ENCODE assay signal across 17 cellular contexts in the genomic region with DNA sequence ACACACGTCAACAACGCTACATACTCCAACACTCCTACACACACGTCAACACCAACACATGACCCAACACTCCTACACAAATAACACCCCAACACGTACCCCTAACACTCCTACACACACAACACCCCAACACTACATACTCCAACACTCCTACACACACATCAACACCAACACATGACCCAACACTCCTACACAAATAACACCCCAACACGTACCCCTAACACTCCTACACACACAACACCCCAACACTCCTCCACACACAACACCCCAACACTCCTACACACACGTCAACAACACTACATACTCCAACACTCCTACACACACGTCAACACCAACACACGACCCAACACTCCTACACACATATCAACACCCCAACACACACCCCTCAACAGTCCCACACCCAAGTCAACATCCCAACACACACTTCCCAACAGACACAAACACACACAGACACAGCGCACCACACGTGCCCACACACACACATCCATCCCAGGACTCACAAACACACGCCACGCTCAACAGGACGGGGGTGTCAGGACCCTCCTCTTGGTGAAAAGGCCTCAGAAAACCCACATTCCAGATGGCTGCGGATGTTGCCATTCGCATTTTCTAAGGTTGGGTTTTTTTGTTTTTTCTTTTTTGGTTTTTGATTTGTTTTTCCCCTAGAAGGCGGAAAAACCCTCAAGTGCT. TPM values are rescaled to one million over a fixed set of nuclear protein-coding genes. Genes with fewer than 3 reads are reported as not detected.
A peak's percentile ranks its signal among the peaks of the same experiment; 100 is the strongest.
DNase-seq lines count a peak whose midpoint lies in the region; ATAC-seq and TF ChIP-seq lines count a peak whose summit lies in the region.
"Had no signal": no experiment of that assay in that cellular context is flagged by ENCODE, and none has a peak within 500 bp of the region (broad histone marks: within the 10 kb centered on the region; RNA-seq: fewer than 3 reads in every experiment).

No MANE protein-coding gene starts in this region.

- no peak overlapping the region; the same call in 1 of the 2 replicates for H3K14ac ChIP-seq in H9 (ENCODE audit: insufficient read depth, low read length)

- 100% methylated on average over 8 of the region's 16 CpGs for WGBS in H9 (ENCODE audit: extremely low coverage, insufficient read length, low lambda C conversion rate)
- WGBS in sigmoid colon, 2 donors: 90 to 91% methylated on average over 16 of the region's 16 CpGs

- H3K4me1 Mint-ChIP-seq in CD8-positive, alpha-beta T cell (ENCODE audit: low read depth): peaks cover 30% of the 10 kb centered on the region
- peaks cover 17 to 21% of the 10 kb centered on the region in 2 experiments for H3K4me1 Mint-ChIP-seq in H9

- TF ChIP-seq CTCF in CD8-positive, alpha-beta T cell (IDR thresholded peaks at IDR 0.05): no peak
- TF ChIP-seq CTCF in H9 (conservative IDR thresholded peaks at IDR 0.05) (no peak), right atrium auricular region (IDR thresholded peaks at IDR 0.05) (no peak), sigmoid colon (IDR thresholded peaks at IDR 0.05) (no peak)

- no peaks in the 10 kb centered on the region for H3K27me3 ChIP-seq in CD8-positive, alpha-beta T cell (ENCODE audit: insufficient read depth, low read length)
- H3K27me3 ChIP-seq in H9 (ENCODE audit: insufficient read depth, low read length) (no peaks in the 10 kb centered on the region), right atrium auricular region (no peaks in the 10 kb centered on the region), sigmoid colon (no peaks in the 10 kb centered on the region)

- H4K5ac ChIP-seq in H9 (ENCODE audit: insufficient read length, low read depth, low read length): no peak overlapping the region

- peak in 2 of 7 experiments; percentile 0 to 34 for DNase-seq in CD8-positive, alpha-beta T cell
- DNase-seq in H9: peak; percentile 18
- DNase-seq in right atrium auricular region (ENCODE audit: low spot score): peak; percentile 26
- DNase-seq in sigmoid colon: peak; percentile 26
- no peak for DNase-seq in NCI-H1930 (lab: John Stamatoyannopoulos, UW)
- no peak for DNase-seq in NCI-H2227 (lab: John Stamatoyannopoulos, UW; ENCODE audit: unreplicated experiment)
- DNase-seq: amniotic stem cell, GM23248, Karpas-422, NCI-H1694, NCI-H748 treated with DMSO at 0.1 percent for 48 hours, SIG-M5 had no signal

- no peaks in the 10 kb centered on the region for H3K9me3 Mint-ChIP-seq in CD8-positive, alpha-beta T cell
- no peaks in the 10 kb centered on the region for H3K9me3 Mint-ChIP-seq in H9

- no peak overlapping the region for H3K56ac ChIP-seq in H9 (ENCODE audit: insufficient read length, low read depth, low read length)

- H3K27me3 Mint-ChIP-seq in CD8-positive, alpha-beta T cell (ENCODE audit: low read depth): no peaks in the 10 kb centered on the region
- H3K27me3 Mint-ChIP-seq in H9 (ENCODE audit: low read depth): no peaks in the 10 kb centered on the region

- H3K23me2 ChIP-seq in H9 (ENCODE audit: insufficient read length, low read depth, low read length, poor library complexity, severe bottlenecking): no peaks in the 10 kb centered on the region

- TF ChIP-seq POLR2A in sigmoid colon (IDR thresholded peaks at IDR 0.05): no peak

- intact Hi-C loops in CD8-positive, alpha-beta T cell (cut with DNase I, micrococcal nuclease): no loop called here
- intact Hi-C loops in sigmoid colon (cut with DNase I): no loop called here

- no peak overlapping the region for H4K91ac ChIP-seq in H9 (ENCODE audit: insufficient read length, low read depth, low read length)

- no peak for ATAC-seq in CD8-positive, alpha-beta T cell
- ATAC-seq in HG02840 (IDR thresholded peaks at IDR 0.05; ENCODE audit: low FRiP score, unreplicated experiment) (no peak), HG02610 (IDR thresholded peaks at IDR 0.05; ENCODE audit: unreplicated experiment) (no peak)

- H3K79me1 ChIP-seq in H9 (ENCODE audit: insufficient read depth, low read depth, low read length, poor library complexity, severe bottlenecking): no peaks in the 10 kb centered on the region

- no peak for TF ChIP-seq EP300 in sigmoid colon (IDR thresholded peaks at IDR 0.05)

- no peak overlapping the region for H2BK15ac ChIP-seq in H9 (ENCODE audit: low read depth, low read length)

- no peak overlapping the region for H2BK12ac ChIP-seq in H9 (ENCODE audit: insufficient read length, low read depth, low read length)

- no peak overlapping the region for H3K4me2 ChIP-seq in H9 (ENCODE audit: insufficient read depth, insufficient read length, low read length)

- no peaks in the 10 kb centered on the region for H3K36me3 ChIP-seq in CD8-positive, alpha-beta T cell (ENCODE audit: insufficient read depth, low read length)
- H3K36me3 ChIP-seq in right atrium auricular region (peaks cover 28% of the 10 kb centered on the region), sigmoid colon (peaks cover 0 to 21% (median 4%) of the 10 kb centered on the region in 4 donors)

- H2BK20ac ChIP-seq in H9 (ENCODE audit: low read depth, low read length, poor library complexity, severe bottlenecking): no peak overlapping the region

- H2BK5ac ChIP-seq in H9 (ENCODE audit: insufficient read length, low read length): no peak overlapping the region

- no peaks in the 10 kb centered on the region for H3K9me3 ChIP-seq in CD8-positive, alpha-beta T cell (ENCODE audit: low read length)
- H3K9me3 ChIP-seq in H9 (ENCODE audit: control insufficient read depth, low read depth, low read length) (no peaks in the 10 kb centered on the region), right atrium auricular region (no peaks in the 10 kb centered on the region), sigmoid colon (no peaks in the 10 kb centered on the region)

- no peak overlapping the region for H3K9ac ChIP-seq in H9 (ENCODE audit: extremely low read depth, insufficient read length, low read length)
- H3K9ac ChIP-seq: GM23248 had no signal

- POLR2A ChIA-PET in CD8-positive, alpha-beta T cell (lab: Charles Lee): interaction anchor here (1.5 to 2.4 kb wide), 2 partner anchors 14 to 31 kb away, joined by 4 to 7 read pairs; no protein-coding TSS in a partner anchor

- H3K4me1 ChIP-seq in CD8-positive, alpha-beta T cell (ENCODE audit: insufficient read depth, low read length): peaks cover 29% of the 10 kb centered on the region
- H3K4me1 ChIP-seq in H9 (ENCODE audit: insufficient read depth, low read length): no peaks in the 10 kb centered on the region
- peaks cover 0 to 27% of the 10 kb centered on the region in 2 donors for H3K4me1 ChIP-seq in right atrium auricular region
- H3K4me1 ChIP-seq in sigmoid colon: peaks cover 0 to 7% (median 0%) of the 10 kb centered on the region in 4 donors

- H3K23ac ChIP-seq in H9 (ENCODE audit: insufficient read length, low read depth, low read length): no peak overlapping the region

- no peaks in the 10 kb centered on the region for H3K36me3 Mint-ChIP-seq in CD8-positive, alpha-beta T cell
- peaks cover 13 to 27% (median 22%) of the 10 kb centered on the region in 3 experiments for H3K36me3 Mint-ChIP-seq in H9 (ENCODE audit: insufficient read depth in 1 of 3, low read depth in 3 of 3)

- no peak overlapping the region for H3T11ph ChIP-seq in H9 (ENCODE audit: low read length)

- CTCF ChIA-PET in CD8-positive, alpha-beta T cell (lab: Charles Lee): no interaction called here

- no peak overlapping the region for H3K4ac ChIP-seq in H9 (ENCODE audit: low read depth, low read length)

- H3K18ac ChIP-seq in H9 (ENCODE audit: insufficient read length, low read depth, low read length): no peak overlapping the region

- H2AK5ac ChIP-seq in H9 (ENCODE audit: insufficient read length, low read length): no peak overlapping the region

- no peak overlapping the region for H3K4me3 ChIP-seq in CD8-positive, alpha-beta T cell (ENCODE audit: low read depth, low read length)
- H3K4me3 ChIP-seq in right atrium auricular region (no peak overlapping the region), sigmoid colon (no peak overlapping the region)
- H3K4me3 ChIP-seq: GM23248 had no signal

- H3K27ac ChIP-seq in CD8-positive, alpha-beta T cell (ENCODE audit: low read depth, low read length): no peak overlapping the region
- H3K27ac ChIP-seq in H9 (ENCODE audit: insufficient read length, low read depth, low read length): no peak overlapping the region
- no peak overlapping the region for H3K27ac ChIP-seq in right atrium auricular region
- peak overlapping the region in 1 of 4 donors; percentile 14 for H3K27ac ChIP-seq in sigmoid colon
- H3K27ac ChIP-seq: GM23248 had no signal

- peaks cover 8% of the 10 kb centered on the region; the same call in 1 of the 2 replicates for H3K79me2 ChIP-seq in H9 (ENCODE audit: insufficient read depth, low read length)

- peak overlapping the region; percentile 4 for H3K27ac Mint-ChIP-seq in CD8-positive, alpha-beta T cell
- peak overlapping the region in 2 of 3 experiments; percentile 21 to 97; a peak in 5 of 7 replicates for H3K27ac Mint-ChIP-seq in H9

- no peaks in the 10 kb centered on the region for H4K20me1 ChIP-seq in H9 (ENCODE audit: control insufficient read depth, insufficient read depth, insufficient read length)

- no peak overlapping the region for H2BK120ac ChIP-seq in H9 (ENCODE audit: low read depth, low read length, poor library complexity, severe bottlenecking)

- no peak overlapping the region for H3K4me3 Mint-ChIP-seq in CD8-positive, alpha-beta T cell
- H3K4me3 Mint-ChIP-seq in H9: no peak overlapping the region

- H2AFZ ChIP-seq in H9 (ENCODE audit: low read length): no peak overlapping the region
- H2AFZ ChIP-seq: GM23248 had no signal

- no peak overlapping the region for H4K8ac ChIP-seq in H9 (replicated peaks; ENCODE audit: insufficient read length, low read depth, low read length)

RNA-seq across cellular contexts. Expression of a gene that starts 40.4 kb away (rescaled TPM):
- total RNA-seq in CD8-positive, alpha-beta T cell: 10 to 100 TPM; 21.1 to 28.3 TPM
- not detected in 2 replicates for total RNA-seq in H9 (2021)
- not detected for total RNA-seq in right atrium auricular region
- total RNA-seq in sigmoid colon: under 1 TPM in 2 of 4 donors, not detected in 2; 0.36 to 0.49 TPM
- polyA plus RNA-seq in sigmoid colon: 10 to 100 TPM in 1 of 3 donors, 1 to 10 TPM in 2; 1.2 to 17.2 (median 5.3) TPM
- total RNA-seq: dermis microvascular lymphatic vessel endothelial cell, fibroblast of lung, G401, GM23248 had no signal
- polyA plus RNA-seq: fibroblast of lung, GM23248 had no signal

RNA-seq across cellular contexts. Expression of a gene that starts 49.2 kb away (rescaled TPM):
- total RNA-seq in CD8-positive, alpha-beta T cell: 10 to 100 TPM; 22.2 to 22.4 TPM
- total RNA-seq in H9 (2021) (34.6 and 35.7 TPM in 2 replicates), right atrium auricular region (10 to 100 TPM; 12.5 to 16.7 TPM), sigmoid colon (10 to 100 TPM in 1 of 4 donors, 1 to 10 TPM in 3; 3.9 to 23.3 (median 7.5) TPM)
- 10 to 100 TPM in 1 of 3 donors, 1 to 10 TPM in 2; 3.6 to 16.8 (median 6.5) TPM for polyA plus RNA-seq in sigmoid colon

Comparison
In these comparisons a context has a peak if more than half of its experiments do, and no peak if none do; other contexts are left out.
1. DNase-seq: peak in H9 (single experiment), right atrium auricular region (single experiment) and sigmoid colon (single experiment); none in NCI-H1930 (0 of 2) and NCI-H2227 (single experiment).
2. RNA of a gene that starts 40.4 kb away (total RNA-seq): 21.1 to 28.3 TPM in CD8-positive, alpha-beta T cell; 0.36 to 0.49 TPM in sigmoid colon, not detected in right atrium auricular region and not detected in H9; every median in the first group is over 10 times any median in the second.